ENCODE assay signal across 30 cellular contexts in genomic region chr9:136931615-136932130, GRCh38. TPM values are rescaled to one million over a fixed set of nuclear protein-coding genes. Genes with fewer than 3 reads are reported as not detected.
DNase-seq lines count a peak whose midpoint lies in the region; ATAC-seq, FAIRE-seq and TF ChIP-seq lines count a peak whose summit lies in the region.
"Had no signal": no experiment of that assay in that cellular context is flagged by ENCODE, and none has a peak within 500 bp of the region (broad histone marks: within the 10 kb centered on the region; RNA-seq: fewer than 3 reads in every experiment).

No MANE protein-coding gene starts in this region.

- FAIRE-seq in GM12892 (lab: Jason Lieb, UNC), result peak; percentile 64
- FAIRE-seq: GM12878, K562, pancreas had no signal

- no peak for TF ChIP-seq POLR2A in GM12892 (IDR thresholded peaks at IDR 0.05; ENCODE audit: low read depth, low read length)

- peak overlapping the region in 1 of 2 donors; percentile 45 for H3K4me3 Mint-ChIP-seq in activated T-cell treated with anti-CD3 and anti-CD28 coated beads, Interleukin-2, amount 50 U/mL, for 72 hours
- H3K4me3 Mint-ChIP-seq in stimulated activated effector memory CD8-positive, alpha-beta T cell treated with anti-CD3 and anti-CD28 coated beads, Interleukin-12 subunit alpha, Interleukin-12 subunit beta, amount 100 ng/mL, for 72 hours, result no peak overlapping the region
- H3K4me3 Mint-ChIP-seq: brain, neural crest cell had no signal

- H3K4me1 Mint-ChIP-seq in activated T-cell treated with anti-CD3 and anti-CD28 coated beads, Interleukin-2, amount 50 U/mL, for 72 hours (ENCODE audit: low read depth), result peaks cover 10% of the 10 kb centered on the region
- peaks cover 29% of the 10 kb centered on the region for H3K4me1 Mint-ChIP-seq in stimulated activated effector memory CD8-positive, alpha-beta T cell treated with anti-CD3 and anti-CD28 coated beads, Interleukin-12 subunit alpha, Interleukin-12 subunit beta, amount 100 ng/mL, for 72 hours
- H3K4me1 Mint-ChIP-seq: brain had no signal

- DNase-seq in activated T-cell treated with anti-CD3 and anti-CD28 coated beads, Interleukin-2, amount 50 U/mL, for 72 hours, result no peak
- DNase-seq in activated T-cell treated with anti-CD3 and anti-CD28 coated beads for 4 hours, result no peak
- DNase-seq in GM12892 (ENCODE audit: insufficient read length), result no peak
- peak; percentile 43 for DNase-seq in epithelial cell of esophagus (ENCODE audit: low read depth)
- DNase-seq in stimulated activated effector memory CD8-positive, alpha-beta T cell treated with anti-CD3 and anti-CD28 coated beads, Interleukin-12 subunit alpha, Interleukin-12 subunit beta, amount 100 ng/mL, for 72 hours (ENCODE audit: low spot score in 2 of 2), result no peak
- DNase-seq in NCI-H187 treated with DMSO at 0.1 percent for 48 hours (lab: John Stamatoyannopoulos, UW), result no peak
- DNase-seq in D341Med (ENCODE audit: low spot score), result no peak
- DNase-seq: activated CD4-positive, alpha-beta T cell treated with anti-CD3 and anti-CD28 coated beads for 48 hours; cerebellar nuclear complex; H7; hypothalamus; NCI-H1092 treated with DMSO at 0.1 percent for 48 hours; NCI-H187; NCI-H2171 treated with DMSO at 0.1 percent for 48 hours; NCI-H510A; retina; SIG-M5; stimulated activated naive CD8-positive, alpha-beta T cell treated with anti-CD3 and anti-CD28 coated beads, Interleukin-15, Interleukin-2, amounts not matched to agents 100 U/mL and 50 U/mL, for 24 hours; testis had no signal

- no peaks in the 10 kb centered on the region for H3K9me3 Mint-ChIP-seq in activated T-cell treated with anti-CD3 and anti-CD28 coated beads, Interleukin-2, amount 50 U/mL, for 72 hours
- no peaks in the 10 kb centered on the region for H3K9me3 Mint-ChIP-seq in stimulated activated effector memory CD8-positive, alpha-beta T cell treated with anti-CD3 and anti-CD28 coated beads, Interleukin-12 subunit alpha, Interleukin-12 subunit beta, amount 100 ng/mL, for 72 hours

- ATAC-seq in activated T-cell treated with anti-CD3 and anti-CD28 coated beads, Interleukin-2, amount 50 U/mL, for 72 hours (replicated peaks in 1 of 2), result peak; percentile 43 to 52
- ATAC-seq in stimulated activated effector memory CD8-positive, alpha-beta T cell treated with anti-CD3 and anti-CD28 coated beads, Interleukin-12 subunit alpha, Interleukin-12 subunit beta, amount 100 ng/mL, for 72 hours, result peak; percentile 41
- ATAC-seq: K562; stimulated activated naive CD8-positive, alpha-beta T cell treated with anti-CD3 and anti-CD28 coated beads, Interleukin-15, Interleukin-2, amounts not matched to agents 100 U/mL and 50 U/mL, for 24 hours had no signal

- H3K36me3 Mint-ChIP-seq in activated T-cell treated with anti-CD3 and anti-CD28 coated beads, Interleukin-2, amount 50 U/mL, for 72 hours (ENCODE audit: insufficient read depth in 2 of 2), result peaks cover 6 to 18% of the 10 kb centered on the region in 2 donors
- peaks cover 68% of the 10 kb centered on the region for H3K36me3 Mint-ChIP-seq in stimulated activated effector memory CD8-positive, alpha-beta T cell treated with anti-CD3 and anti-CD28 coated beads, Interleukin-12 subunit alpha, Interleukin-12 subunit beta, amount 100 ng/mL, for 72 hours

- H3K27ac Mint-ChIP-seq in activated T-cell treated with anti-CD3 and anti-CD28 coated beads, Interleukin-2, amount 50 U/mL, for 72 hours, result peak overlapping the region; percentile 91
- H3K27ac Mint-ChIP-seq in stimulated activated effector memory CD8-positive, alpha-beta T cell treated with anti-CD3 and anti-CD28 coated beads, Interleukin-12 subunit alpha, Interleukin-12 subunit beta, amount 100 ng/mL, for 72 hours, result peak overlapping the region; percentile 77
- H3K27ac Mint-ChIP-seq: brain had no signal

- no peak overlapping the region for H3K4me3 ChIP-seq in epithelial cell of esophagus (ENCODE audit: low read length)
- H3K4me3 ChIP-seq: GM12878, K562, pancreas, testis had no signal

- H3K27me3 Mint-ChIP-seq in activated T-cell treated with anti-CD3 and anti-CD28 coated beads, Interleukin-2, amount 50 U/mL, for 72 hours (ENCODE audit: low read depth), result no peaks in the 10 kb centered on the region
- H3K27me3 Mint-ChIP-seq: brain had no signal

- no peak for TF ChIP-seq CTCF in epithelial cell of esophagus (IDR thresholded peaks at IDR 0.05; ENCODE audit: insufficient read depth, low read depth, low read length, missing control alignments)

RNA-seq across cellular contexts. Expression of gene FBXW5, which starts 12.9 kb away (rescaled TPM):
- 10 to 100 TPM; 67.7 to 74.9 TPM for total RNA-seq in activated T-cell treated with anti-CD3 and anti-CD28 coated beads, Interleukin-2, amount 50 U/mL, for 72 hours
- polyA plus RNA-seq in GM12892 (2012; ENCODE audit: missing spikeins), result 10.1 TPM

RNA-seq across cellular contexts. Expression of gene C8G, which starts 13.4 kb away (rescaled TPM):
- 1 to 10 TPM; 2.6 to 3.4 TPM for total RNA-seq in activated T-cell treated with anti-CD3 and anti-CD28 coated beads, Interleukin-2, amount 50 U/mL, for 72 hours
- polyA plus RNA-seq in GM12892 (2012; ENCODE audit: missing spikeins), result not detected
- total RNA-seq: glomerular endothelial cell, H7, skeletal muscle tissue had no signal

RNA-seq across cellular contexts. Expression of gene LCN12, which starts 20.4 kb away (rescaled TPM):
- total RNA-seq in activated T-cell treated with anti-CD3 and anti-CD28 coated beads, Interleukin-2, amount 50 U/mL, for 72 hours, result 1 to 10 TPM; 1.0 to 1.4 TPM
- 0.87 TPM for polyA plus RNA-seq in GM12892 (2012; ENCODE audit: missing spikeins)
- total RNA-seq: dermis microvascular lymphatic vessel endothelial cell, glomerular endothelial cell, K562, lung microvascular endothelial cell, skeletal muscle tissue, urinary bladder had no signal
- polyA plus RNA-seq: fibroblast of lung had no signal

RNA-seq across cellular contexts. Expression of gene TRAF2, which starts 45.4 kb away (rescaled TPM):
- total RNA-seq in activated T-cell treated with anti-CD3 and anti-CD28 coated beads, Interleukin-2, amount 50 U/mL, for 72 hours, result 10 to 100 TPM; 53.5 to 73.3 TPM
- polyA plus RNA-seq in GM12892 (2012; ENCODE audit: missing spikeins), result 14.3 TPM

RNA-seq across cellular contexts. Expression of gene PTGDS, which starts 45.6 kb away (rescaled TPM):
- not detected for total RNA-seq in activated T-cell treated with anti-CD3 and anti-CD28 coated beads, Interleukin-2, amount 50 U/mL, for 72 hours
- polyA plus RNA-seq in GM12892 (2012; ENCODE audit: missing spikeins), result not detected
- total RNA-seq: glomerular endothelial cell, GM12878, neural crest cell had no signal
- polyA plus RNA-seq: GM12878 had no signal
